Comparison of ENCODE assay signal across 33 cellular contexts in the genomic region with DNA sequence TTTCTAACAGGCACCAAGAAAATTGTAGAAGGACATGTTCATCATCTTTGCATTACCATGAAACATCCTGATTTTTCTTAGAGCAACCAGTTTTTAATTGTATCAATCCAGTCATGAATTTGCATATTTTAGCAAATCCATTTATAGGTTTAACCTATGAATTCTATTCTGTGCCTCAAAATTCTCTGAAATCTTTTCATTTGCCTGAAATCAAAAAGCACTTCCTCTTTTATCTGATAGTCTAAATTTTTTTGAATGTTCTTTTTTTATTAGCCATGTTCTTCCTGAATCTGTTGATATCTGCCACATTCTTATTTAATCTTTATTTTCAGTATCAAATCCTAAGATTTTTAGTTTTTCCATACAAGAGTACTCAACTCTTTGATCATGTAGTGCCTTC.
"Had no signal": no experiment of that assay in that cellular context is flagged by ENCODE, and none has a peak within 500 bp of the region (broad histone marks: within the 10 kb centered on the region; RNA-seq: fewer than 3 reads in every experiment).

No MANE protein-coding gene starts in this region.

- H3K4me1 Mint-ChIP-seq: activated CD4-positive, alpha-beta memory T cell treated with anti-CD3 and anti-CD28 coated beads, Interleukin-2, amount 10 ng/mL, durations not matched to agents 7 days and 5 days; activated CD8-positive, alpha-beta memory T cell treated with anti-CD3 and anti-CD28 coated beads, Interleukin-2, amount 10 ng/mL, durations not matched to agents 7 days and 5 days; activated naive CD8-positive, alpha-beta T cell treated with anti-CD3 and anti-CD28 coated beads for 36 hours had no signal

- ATAC-seq: activated CD8-positive, alpha-beta memory T cell treated with anti-CD3 and anti-CD28 coated beads, Interleukin-2, amount 10 ng/mL, durations not matched to agents 7 days and 5 days; Right ventricle myocardium inferior; SK-N-SH treated with all-trans-retinoic acid at 6 μM for 48 hours had no signal

- H3K27ac ChIP-seq: brain microvascular endothelial cell, PC-9, RWPE1 had no signal

- H3K4me3 ChIP-seq: MG63, PC-9 had no signal

- H3K27me3 Mint-ChIP-seq: activated B cell treated with CpG ODN at 0.5 μM for 24 hours; activated CD4-positive, alpha-beta memory T cell treated with anti-CD3 and anti-CD28 coated beads, Interleukin-2, amount 10 ng/mL, durations not matched to agents 7 days and 5 days; activated CD8-positive, alpha-beta memory T cell treated with anti-CD3 and anti-CD28 coated beads, Interleukin-2, amount 10 ng/mL, durations not matched to agents 7 days and 5 days; activated naive CD8-positive, alpha-beta T cell treated with anti-CD3 and anti-CD28 coated beads for 36 hours had no signal

- H3K27me3 ChIP-seq: brain microvascular endothelial cell, MG63 had no signal

- H3K9me3 Mint-ChIP-seq: activated B cell treated with CpG ODN at 0.5 μM for 24 hours; activated CD4-positive, alpha-beta memory T cell treated with anti-CD3 and anti-CD28 coated beads, Interleukin-2, amount 10 ng/mL, durations not matched to agents 7 days and 5 days; activated naive CD4-positive, alpha-beta T cell treated with anti-CD3 and anti-CD28 coated beads for 36 hours; activated naive CD8-positive, alpha-beta T cell treated with anti-CD3 and anti-CD28 coated beads for 36 hours had no signal

- H3K27ac Mint-ChIP-seq: activated B cell treated with CpG ODN at 0.5 μM for 24 hours; activated CD4-positive, alpha-beta memory T cell treated with anti-CD3 and anti-CD28 coated beads, Interleukin-2, amount 10 ng/mL, durations not matched to agents 7 days and 5 days; activated CD8-positive, alpha-beta memory T cell treated with anti-CD3 and anti-CD28 coated beads, Interleukin-2, amount 10 ng/mL, durations not matched to agents 7 days and 5 days; activated naive CD4-positive, alpha-beta T cell treated with anti-CD3 and anti-CD28 coated beads for 36 hours; activated naive CD8-positive, alpha-beta T cell treated with anti-CD3 and anti-CD28 coated beads for 36 hours had no signal

- DNase-seq: activated B cell treated with CpG ODN at 0.5 μM for 24 hours; activated CD4-positive, alpha-beta memory T cell treated with anti-CD3 and anti-CD28 coated beads, Interleukin-2, amount 10 ng/mL, durations not matched to agents 7 days and 5 days; activated CD4-positive, alpha-beta T cell treated with anti-CD3 and anti-CD28 coated beads for 48 hours; activated CD4-positive, CD25-positive, alpha-beta regulatory T cell treated with anti-CD3 and anti-CD28 coated beads, Interleukin-2, amount 50 U/mL, for 72 hours; activated CD8-positive, alpha-beta memory T cell treated with anti-CD3 and anti-CD28 coated beads for 24 hours; activated CD8-positive, alpha-beta memory T cell treated with anti-CD3 and anti-CD28 coated beads, Interleukin-2, amount 10 ng/mL, durations not matched to agents 7 days and 5 days; activated CD8-positive, alpha-beta memory T cell treated with anti-CD3 and anti-CD28 coated beads, Interleukin-2, amount 50 U/mL, for 48 hours; activated gamma-delta T cell treated with Interleukin-2 at 50 U/mL for 16 hours; activated naive CD4-positive, alpha-beta T cell treated with anti-CD3 and anti-CD28 coated beads for 36 hours; activated naive CD8-positive, alpha-beta T cell treated with anti-CD3 and anti-CD28 coated beads for 36 hours; activated T-cell treated with anti-CD3 and anti-CD28 coated beads, Interleukin-2, amount 50 U/mL, for 1 hour; amniotic stem cell; aorta; brain microvascular endothelial cell; central memory CD4-positive, alpha-beta T cell; KBM-7; MG63; NCI-H1048; NCI-H1105 treated with DMSO at 0.1 percent for 48 hours; NCI-H1436; NCI-H1694; NCI-H2029; NCI-H345; NCI-H524 treated with DMSO at 0.1 percent for 48 hours; SIG-M5; SW 1271; T-helper 1 cell; T-helper 2 cell; T-helper 9 cell had no signal

- H3K4me2 ChIP-seq: PC-9 had no signal

- H3K4me3 Mint-ChIP-seq: activated B cell treated with CpG ODN at 0.5 μM for 24 hours; activated CD4-positive, alpha-beta memory T cell treated with anti-CD3 and anti-CD28 coated beads, Interleukin-2, amount 10 ng/mL, durations not matched to agents 7 days and 5 days; activated CD8-positive, alpha-beta memory T cell treated with anti-CD3 and anti-CD28 coated beads, Interleukin-2, amount 10 ng/mL, durations not matched to agents 7 days and 5 days; activated naive CD4-positive, alpha-beta T cell treated with anti-CD3 and anti-CD28 coated beads for 36 hours; activated naive CD8-positive, alpha-beta T cell treated with anti-CD3 and anti-CD28 coated beads for 36 hours had no signal

- H2AFZ ChIP-seq: PC-9 had no signal
